ENCODE assay signal across 8 cellular contexts in the genomic region with DNA sequence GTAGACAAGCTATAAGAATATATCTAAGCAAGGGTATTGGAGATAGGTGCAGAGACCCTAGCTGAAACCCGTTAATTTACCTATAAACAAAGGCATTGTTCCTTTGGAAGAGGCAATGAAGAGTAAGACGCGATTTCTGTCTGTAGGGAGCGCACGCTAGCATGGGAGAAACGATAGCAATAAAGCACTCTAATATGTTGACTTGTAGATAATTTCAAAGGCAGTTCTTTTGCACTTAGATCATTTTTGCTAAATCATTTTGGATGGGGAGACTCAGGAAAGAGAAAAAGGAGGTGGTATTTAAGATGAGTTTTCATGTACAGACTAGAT. TPM values are rescaled to one million over a fixed set of nuclear protein-coding genes. Genes with fewer than 3 reads are reported as not detected.
DNase-seq lines count a peak whose midpoint lies in the region; ATAC-seq and TF ChIP-seq lines count a peak whose summit lies in the region.

No MANE protein-coding gene starts in this region.

- TF ChIP-seq CTCF in heart right ventricle (IDR thresholded peaks at IDR 0.05) (no peak), vagina (IDR thresholded peaks at IDR 0.05) (no peak)

- H3K4me1 ChIP-seq in heart right ventricle (peaks cover 4 to 19% (median 11%) of the 10 kb centered on the region in 9 donors), vagina (peaks cover 17% of the 10 kb centered on the region)

- intact Hi-C loops in heart right ventricle (cut with DNase I): no loop called here
- intact Hi-C loops in Right ventricle myocardium superior (cut with DNase I): no loop called here
- intact Hi-C loops in vagina (cut with DNase I): no loop called here

- H3K27me3 ChIP-seq in heart right ventricle: no peaks in the 10 kb centered on the region
- H3K27me3 ChIP-seq in vagina: no peaks in the 10 kb centered on the region

- H3K9me3 ChIP-seq in heart right ventricle: no peaks in the 10 kb centered on the region
- H3K9me3 ChIP-seq in vagina: no peaks in the 10 kb centered on the region

- H3K4me3 ChIP-seq in heart right ventricle (peak overlapping the region; percentile 49 to 80 (median 72)), vagina (peak overlapping the region; percentile 65 to 75)

- no peak for TF ChIP-seq POLR2A in vagina (IDR thresholded peaks at IDR 0.05)

- no peak for DNase-seq in heart right ventricle
- no peak for DNase-seq in Right ventricle myocardium superior
- DNase-seq in amniotic epithelial cell (ENCODE audit: low read depth): peak; percentile 29
- DNase-seq in left kidney (ENCODE audit: low read depth, low spot score): peak; percentile 64
- DNase-seq in vagina (ENCODE audit: extremely low spot score in 2 of 2): no peak
- DNase-seq in effector CD8-positive, alpha-beta T cell (lab: John Stamatoyannopoulos, UW): no peak
- DNase-seq in COLO829 (ENCODE audit: low spot score): no peak

- WGBS in heart right ventricle, 2 donors: 0 to 1% methylated on average over 6 of the region's 6 CpGs

- H3K27ac ChIP-seq in heart right ventricle (peak overlapping the region in 7 of 10 donors; percentile 4 to 74 (median 58)), vagina (peak overlapping the region; percentile 71)

- no peak for ATAC-seq in heart right ventricle
- ATAC-seq in Right ventricle myocardium superior (ENCODE audit: poor library complexity): no peak
- no peak for ATAC-seq in HG02840 (IDR thresholded peaks at IDR 0.05; ENCODE audit: low FRiP score, unreplicated experiment)

- no peaks in the 10 kb centered on the region for H3K36me3 ChIP-seq in heart right ventricle
- H3K36me3 ChIP-seq in vagina: no peaks in the 10 kb centered on the region

RNA-seq across cellular contexts. Expression of a gene that starts 0.6 kb away (rescaled TPM):
- 1 to 10 TPM; 1.8 to 4.5 (median 3.6) TPM for total RNA-seq in heart right ventricle
- polyA plus RNA-seq in heart right ventricle: 1 to 10 TPM; 2.4 to 4.2 TPM
- 2.1 TPM for total RNA-seq in Right ventricle myocardium superior
- total RNA-seq in vagina: 8.3 TPM

RNA-seq across cellular contexts. Expression of a gene that starts 13.0 kb away (rescaled TPM):
- total RNA-seq in heart right ventricle: 10 to 100 TPM; 28.6 to 46.0 (median 34.8) TPM
- polyA plus RNA-seq in heart right ventricle: 1 to 10 TPM; 3.0 to 8.2 TPM
- 28.2 TPM for total RNA-seq in Right ventricle myocardium superior
- total RNA-seq in vagina: 45.7 TPM

RNA-seq across cellular contexts. Expression of a gene that starts 57.6 kb away (rescaled TPM):
- total RNA-seq in heart right ventricle (10 to 100 TPM; 19.6 to 53.5 (median 36.5) TPM), Right ventricle myocardium superior (32.1 TPM), vagina (13.3 TPM)
- polyA plus RNA-seq in heart right ventricle: 10 to 100 TPM; 14.1 to 58.7 TPM

Comparison
In these comparisons a context has a peak if more than half of its experiments do, and no peak if none do; other contexts are left out.
1. DNase-seq: peak in amniotic epithelial cell (single experiment) and left kidney (single experiment); none in heart right ventricle (0 of 2), Right ventricle myocardium superior (single experiment), vagina (0 of 2), effector CD8-positive, alpha-beta T cell (single experiment) and COLO829 (single experiment).